Comparison of ENCODE assay signal across 1 cellular context in genomic region chr4:15778742-15779231, GRCh38.
TF ChIP-seq lines count a peak whose summit lies in the region.

No MANE protein-coding gene starts in this region.

TF ChIP-seq in HepG2, 621 proteins besides CTCF, POLR2A, EP300 and RAD21 (continued from another document):
- TF ChIP-seq SKIL (CRISPR knock-in tag; IDR thresholded peaks at IDR 0.05; ENCODE audit: borderline replicate concordance) (no peak), ZBTB44 (CRISPR knock-in tag; IDR thresholded peaks at IDR 0.05) (no peak), IKZF1 (IDR thresholded peaks at IDR 0.05) (no peak), RAD51 (IDR thresholded peaks at IDR 0.05; ENCODE audit: borderline replicate concordance) (no peak), FUBP1 (CRISPR knock-in tag; IDR thresholded peaks at IDR 0.05; ENCODE audit: borderline replicate concordance) (no peak), HDAC2 (CRISPR knock-in tag; IDR thresholded peaks at IDR 0.05) (no peak), PBX2 (CRISPR knock-in tag; IDR thresholded peaks at IDR 0.05) (no peak), ZNF280B (CRISPR knock-in tag; IDR thresholded peaks at IDR 0.05; ENCODE audit: borderline replicate concordance) (peak; percentile 18; the same call in 1 of the 2 replicates)
